Comparison of ENCODE assay signal across 15 cellular contexts in genomic region chr7:84492565-84493034, GRCh38.
DNase-seq lines count a peak whose midpoint lies in the region; ATAC-seq and TF ChIP-seq lines count a peak whose summit lies in the region.
"Had no signal": no experiment of that assay in that cellular context is flagged by ENCODE, and none has a peak within 500 bp of the region (broad histone marks: within the 10 kb centered on the region; RNA-seq: fewer than 3 reads in every experiment).

No MANE protein-coding gene starts in this region.

- ATAC-seq in WTC11, result peak; percentile 61
- ATAC-seq: activated CD8-positive, alpha-beta T cell treated with anti-CD3 and anti-CD28 coated beads for 36 hours; stimulated activated memory B cell treated with anti-CD40 and anti-IgM and Interleukin-4, amounts not matched to agents 10 μg/mL and 1 μg/mL and 100 μg/mL, for 72 hours had no signal

- H3K27ac Mint-ChIP-seq in WTC11 (peak overlapping the region; percentile 9; the same call in 1 of the 2 replicates), neural crest cell (ENCODE audit: unreplicated experiment) (peak overlapping the region; percentile 10)
- H3K27ac Mint-ChIP-seq: activated CD8-positive, alpha-beta T cell treated with anti-CD3 and anti-CD28 coated beads for 36 hours; stimulated activated memory B cell treated with anti-CD40 and anti-IgM and Interleukin-4, amounts not matched to agents 10 μg/mL and 1 μg/mL and 100 μg/mL, for 72 hours had no signal

- H3K4me3 Mint-ChIP-seq in WTC11 (no peak overlapping the region), neural crest cell (no peak overlapping the region)
- H3K4me3 Mint-ChIP-seq: activated CD8-positive, alpha-beta T cell treated with anti-CD3 and anti-CD28 coated beads for 36 hours; stimulated activated memory B cell treated with anti-CD40 and anti-IgM and Interleukin-4, amounts not matched to agents 10 μg/mL and 1 μg/mL and 100 μg/mL, for 72 hours had no signal

- H3K36me3 Mint-ChIP-seq in WTC11 (no peaks in the 10 kb centered on the region), neural crest cell (ENCODE audit: low read depth) (no peaks in the 10 kb centered on the region)
- H3K36me3 Mint-ChIP-seq: stimulated activated memory B cell treated with anti-CD40 and anti-IgM and Interleukin-4, amounts not matched to agents 10 μg/mL and 1 μg/mL and 100 μg/mL, for 72 hours had no signal

- CTCF ChIA-PET in WTC11 (lab: Charles Lee), result interaction anchor here (0.7 kb wide), 1 partner anchor 484 kb away, joined by 3 read pairs; no protein-coding TSS in a partner anchor

- POLR2A ChIA-PET in WTC11 (lab: Charles Lee), result no interaction called here

- H3K4me1 Mint-ChIP-seq in WTC11 (peaks cover 3% of the 10 kb centered on the region; the same call in 1 of the 2 replicates), neural crest cell (no peaks in the 10 kb centered on the region)
- H3K4me1 Mint-ChIP-seq: stimulated activated memory B cell treated with anti-CD40 and anti-IgM and Interleukin-4, amounts not matched to agents 10 μg/mL and 1 μg/mL and 100 μg/mL, for 72 hours had no signal

- H3K9me3 Mint-ChIP-seq in WTC11 (no peaks in the 10 kb centered on the region), neural crest cell (peaks cover 3% of the 10 kb centered on the region)
- H3K9me3 Mint-ChIP-seq: activated CD8-positive, alpha-beta T cell treated with anti-CD3 and anti-CD28 coated beads for 36 hours; stimulated activated memory B cell treated with anti-CD40 and anti-IgM and Interleukin-4, amounts not matched to agents 10 μg/mL and 1 μg/mL and 100 μg/mL, for 72 hours had no signal

- H3K27me3 Mint-ChIP-seq in WTC11 (ENCODE audit: low read depth) (no peaks in the 10 kb centered on the region), neural crest cell (ENCODE audit: low read depth) (no peaks in the 10 kb centered on the region)
- H3K27me3 Mint-ChIP-seq: activated CD8-positive, alpha-beta T cell treated with anti-CD3 and anti-CD28 coated beads for 36 hours; stimulated activated memory B cell treated with anti-CD40 and anti-IgM and Interleukin-4, amounts not matched to agents 10 μg/mL and 1 μg/mL and 100 μg/mL, for 72 hours had no signal

- DNase-seq in DMS 273 (lab: John Stamatoyannopoulos, UW; ENCODE audit: unreplicated experiment) (peak; percentile 95), NCI-H1694 treated with DMSO at 0.1 percent for 48 hours (lab: John Stamatoyannopoulos, UW) (peak; percentile 60), WTC11 (ENCODE audit: low spot score) (no peak), neural crest cell (ENCODE audit: low read depth, low spot score) (no peak), DMS153 (lab: John Stamatoyannopoulos, UW) (no peak), kidney tubule cell (ENCODE audit: low spot score) (no peak), AG08396 (ENCODE audit: low spot score) (no peak)
- DNase-seq in activated effector memory CD4-positive, alpha-beta T cell treated with anti-CD3 and anti-CD28 coated beads, Interleukin-2, amount 50 U/mL, for 16 hours, result no peak
- DNase-seq: activated CD8-positive, alpha-beta T cell treated with anti-CD3 and anti-CD28 coated beads for 36 hours; C1 segment of cervical spinal cord; effector CD4-positive, alpha-beta T cell; NCI-H345; stimulated activated CD4-positive, alpha-beta T cell treated with anti-CD3 and anti-CD28 coated beads, Interleukin-4, amount 100 ng/mL, for 24 hours; uterus had no signal

- TF ChIP-seq CTCF in WTC11 (IDR thresholded peaks at IDR 0.05) (no peak), neural crest cell (conservative IDR thresholded peaks at IDR 0.05) (no peak)

TF ChIP-seq in WTC11, 78 proteins besides CTCF, POLR2A, EP300 and RAD21:
- no peak for TF ChIP-seq PREB (CRISPR knock-in tag; IDR thresholded peaks at IDR 0.05; ENCODE audit: borderline replicate concordance)
- TF ChIP-seq NR2C2 (CRISPR knock-in tag; IDR thresholded peaks at IDR 0.05), result no peak
- TF ChIP-seq ETV6 (CRISPR knock-in tag; IDR thresholded peaks at IDR 0.05), result no peak
- no peak for TF ChIP-seq ZNF317 (CRISPR knock-in tag; IDR thresholded peaks at IDR 0.05; ENCODE audit: borderline replicate concordance, low read depth)
- TF ChIP-seq, protein P1, sequence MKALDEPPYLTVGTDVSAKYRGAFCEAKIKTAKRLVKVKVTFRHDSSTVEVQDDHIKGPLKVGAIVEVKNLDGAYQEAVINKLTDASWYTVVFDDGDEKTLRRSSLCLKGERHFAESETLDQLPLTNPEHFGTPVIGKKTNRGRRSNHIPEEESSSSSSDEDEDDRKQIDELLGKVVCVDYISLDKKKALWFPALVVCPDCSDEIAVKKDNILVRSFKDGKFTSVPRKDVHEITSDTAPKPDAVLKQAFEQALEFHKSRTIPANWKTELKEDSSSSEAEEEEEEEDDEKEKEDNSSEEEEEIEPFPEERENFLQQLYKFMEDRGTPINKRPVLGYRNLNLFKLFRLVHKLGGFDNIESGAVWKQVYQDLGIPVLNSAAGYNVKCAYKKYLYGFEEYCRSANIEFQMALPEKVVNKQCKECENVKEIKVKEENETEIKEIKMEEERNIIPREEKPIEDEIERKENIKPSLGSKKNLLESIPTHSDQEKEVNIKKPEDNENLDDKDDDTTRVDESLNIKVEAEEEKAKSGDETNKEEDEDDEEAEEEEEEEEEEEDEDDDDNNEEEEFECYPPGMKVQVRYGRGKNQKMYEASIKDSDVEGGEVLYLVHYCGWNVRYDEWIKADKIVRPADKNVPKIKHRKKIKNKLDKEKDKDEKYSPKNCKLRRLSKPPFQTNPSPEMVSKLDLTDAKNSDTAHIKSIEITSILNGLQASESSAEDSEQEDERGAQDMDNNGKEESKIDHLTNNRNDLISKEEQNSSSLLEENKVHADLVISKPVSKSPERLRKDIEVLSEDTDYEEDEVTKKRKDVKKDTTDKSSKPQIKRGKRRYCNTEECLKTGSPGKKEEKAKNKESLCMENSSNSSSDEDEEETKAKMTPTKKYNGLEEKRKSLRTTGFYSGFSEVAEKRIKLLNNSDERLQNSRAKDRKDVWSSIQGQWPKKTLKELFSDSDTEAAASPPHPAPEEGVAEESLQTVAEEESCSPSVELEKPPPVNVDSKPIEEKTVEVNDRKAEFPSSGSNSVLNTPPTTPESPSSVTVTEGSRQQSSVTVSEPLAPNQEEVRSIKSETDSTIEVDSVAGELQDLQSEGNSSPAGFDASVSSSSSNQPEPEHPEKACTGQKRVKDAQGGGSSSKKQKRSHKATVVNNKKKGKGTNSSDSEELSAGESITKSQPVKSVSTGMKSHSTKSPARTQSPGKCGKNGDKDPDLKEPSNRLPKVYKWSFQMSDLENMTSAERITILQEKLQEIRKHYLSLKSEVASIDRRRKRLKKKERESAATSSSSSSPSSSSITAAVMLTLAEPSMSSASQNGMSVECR (CRISPR knock-in tag; IDR thresholded peaks at IDR 0.05; ENCODE audit: borderline replicate concordance), result no peak
- TF ChIP-seq MYBL2 (CRISPR knock-in tag; IDR thresholded peaks at IDR 0.05), result no peak
- TF ChIP-seq NFATC4 (CRISPR knock-in tag; IDR thresholded peaks at IDR 0.05), result no peak
- TF ChIP-seq KAT7 (CRISPR knock-in tag; IDR thresholded peaks at IDR 0.05; ENCODE audit: borderline replicate concordance), result no peak
- no peak for TF ChIP-seq EMX1 (CRISPR knock-in tag; IDR thresholded peaks at IDR 0.05)
- TF ChIP-seq USF1 (CRISPR knock-in tag; IDR thresholded peaks at IDR 0.05), result no peak
- TF ChIP-seq HMGA2 (CRISPR knock-in tag; IDR thresholded peaks at IDR 0.05), result no peak
TF ChIP-seq in WTC11: peak in this region for 0.

Comparison
In these comparisons a context has a peak if more than half of its experiments do, and no peak if none do; other contexts are left out.
1. DNase-seq: peak in DMS 273 (single experiment) and NCI-H1694 treated with DMSO at 0.1 percent for 48 hours (single experiment); none in WTC11 (single experiment), neural crest cell (single experiment), DMS153 (single experiment), kidney tubule cell (single experiment), AG08396 (single experiment) and activated effector memory CD4-positive, alpha-beta T cell treated with anti-CD3 and anti-CD28 coated beads, Interleukin-2, amount 50 U/mL, for 16 hours (single experiment).